In the genomic region with DNA sequence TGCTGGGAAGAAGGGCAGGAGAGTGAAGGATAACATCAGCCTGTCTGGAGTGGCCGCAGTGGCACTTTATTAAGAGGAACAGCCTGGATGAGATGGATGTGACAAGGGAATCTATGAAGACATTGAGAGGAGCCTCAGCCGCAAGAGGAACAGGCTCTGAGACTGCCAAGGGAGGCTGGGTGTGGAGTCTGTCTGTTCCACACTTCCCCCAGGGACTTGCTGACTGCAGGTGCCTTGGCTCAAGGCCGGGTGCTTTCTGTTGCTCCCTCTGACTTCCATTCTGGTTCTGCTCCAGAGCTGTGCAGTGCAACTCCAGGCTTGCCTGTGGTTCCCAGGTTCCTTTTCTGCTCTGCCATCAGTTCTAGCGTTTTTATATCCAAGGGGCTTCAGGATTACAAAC, we compare ENCODE assay signal across 21 cellular contexts. TPM values are rescaled to one million over a fixed set of nuclear protein-coding genes. Genes with fewer than 3 reads are reported as not detected.
A peak's percentile ranks its signal among the peaks of the same experiment; 100 is the strongest.
DNase-seq lines count a peak whose midpoint lies in the region; ATAC-seq, FAIRE-seq and TF ChIP-seq lines count a peak whose summit lies in the region.
"Had no signal": no experiment of that assay in that cellular context is flagged by ENCODE, and none has a peak within 500 bp of the region (broad histone marks: within the 10 kb centered on the region; RNA-seq: fewer than 3 reads in every experiment).

No MANE protein-coding gene starts in this region.

- H3K4me1 ChIP-seq in gastroesophageal sphincter (peaks cover 0 to 12% (median 0%) of the 10 kb centered on the region in 3 donors), gastrocnemius medialis (no peaks in the 10 kb centered on the region), HepG2 (ENCODE audit: insufficient read depth, low read length) (no peaks in the 10 kb centered on the region)

- H3K79me2 ChIP-seq in HepG2 (ENCODE audit: insufficient read depth, low read length): no peaks in the 10 kb centered on the region

- no TSS peak for BruUV-seq in HepG2 (replicated peaks; lab: Mats Ljungman, UMichigan)

- TF ChIP-seq POLR2A in gastroesophageal sphincter (IDR thresholded peaks at IDR 0.05): no peak
- TF ChIP-seq POLR2A in gastrocnemius medialis (IDR thresholded peaks at IDR 0.05): no peak
- TF ChIP-seq POLR2A in HepG2 (IDR thresholded peaks at IDR 0.05; ENCODE audit: insufficient read depth in 1 of 2, low read depth in 2 of 2, low read length in 2 of 2): no peak

- 80% methylated on average over 1 of the region's 4 CpGs; no CpG with 5 or more reads in 1 of the 2 donors for WGBS in gastroesophageal sphincter (ENCODE audit: low coverage in 1 of 2), 2 donors
- WGBS in HepG2 (ENCODE audit: low lambda C conversion rate): 0% methylated on average over 1 of the region's 4 CpGs

- ATAC-seq in gastroesophageal sphincter (peak; percentile 22), gastrocnemius medialis (no peak), HG03045 (IDR thresholded peaks at IDR 0.05; ENCODE audit: unreplicated experiment) (no peak), HepG2 (no peak)
- ATAC-seq: HCT116 had no signal

- CTCF ChIA-PET in HepG2 (lab: Yijun Ruan, JAX; ENCODE audit: low intra/inter-chr PET ratio, low total read pairs): no interaction called here

- H4K20me1 ChIP-seq in HepG2 (ENCODE audit: insufficient read depth, low read length): no peaks in the 10 kb centered on the region

- no peak for TF ChIP-seq EP300 in gastroesophageal sphincter (IDR thresholded peaks at IDR 0.05)
- TF ChIP-seq EP300 in HepG2 (IDR thresholded peaks at IDR 0.05; ENCODE audit: low read depth in 2 of 2, low read length in 2 of 2): no peak
- no peak for TF ChIP-seq EP300 in HepG2 (CRISPR knock-in tag; IDR thresholded peaks at IDR 0.05; ENCODE audit: borderline replicate concordance)

- no peaks in the 10 kb centered on the region for H3K36me3 ChIP-seq in gastroesophageal sphincter
- no peaks in the 10 kb centered on the region for H3K36me3 ChIP-seq in gastrocnemius medialis
- H3K36me3 ChIP-seq in HepG2 (replicated peaks in 1 of 2; ENCODE audit: control insufficient read depth in 1 of 2, insufficient read depth in 2 of 2, low read length in 2 of 2): no peaks in the 10 kb centered on the region

- no peak overlapping the region for H3K27ac ChIP-seq in gastroesophageal sphincter
- H3K27ac ChIP-seq in gastrocnemius medialis: no peak overlapping the region
- no peak overlapping the region for H3K27ac ChIP-seq in HepG2 (ENCODE audit: extremely low read length, insufficient read depth, low read length)
- H3K27ac ChIP-seq: GM23248 had no signal

- TF ChIP-seq RAD21 in HepG2 (CRISPR knock-in tag; IDR thresholded peaks at IDR 0.05): no peak

- H3K4me2 ChIP-seq in HepG2 (ENCODE audit: low read depth, low read length): no peak overlapping the region

- H3K9ac ChIP-seq in HepG2 (ENCODE audit: insufficient read depth, low read depth, low read length): no peak overlapping the region
- H3K9ac ChIP-seq: GM23248 had no signal

- H3K27me3 ChIP-seq in gastroesophageal sphincter (peaks cover 28% of the 10 kb centered on the region), gastrocnemius medialis (peaks cover 5 to 32% (median 18%) of the 10 kb centered on the region in 3 donors), HepG2 (ENCODE audit: control insufficient read depth in 1 of 2, insufficient read depth in 2 of 2, low read length in 2 of 2) (peaks cover 0 to 28% of the 10 kb centered on the region in 2 experiments; a peak in 1 of 5 replicates)

- no peak for FAIRE-seq in HepG2 (lab: Jason Lieb, UNC)
- FAIRE-seq: A204.1, G401.6, GM19239, H54 had no signal

- H3K4me3 ChIP-seq in gastroesophageal sphincter (no peak overlapping the region), gastrocnemius medialis (no peak overlapping the region), HepG2 (replicated peaks in 1 of 3; ENCODE audit: insufficient read depth in 1 of 3, low read depth in 2 of 3, low read length in 3 of 3) (no peak overlapping the region)
- H3K4me3 ChIP-seq: GM23248 had no signal

- no peak overlapping the region for H2AFZ ChIP-seq in HepG2 (ENCODE audit: low read length)
- H2AFZ ChIP-seq: GM23248 had no signal

- POLR2A ChIA-PET in HepG2 (lab: Yijun Ruan, JAX): no interaction called here

- in situ Hi-C loops in gastrocnemius medialis (cut with MboI; ENCODE audit: low sequenced_read_pairs in 4 of 4) (no loop called here), HepG2 (cut with HindIII; ENCODE audit: extremely low pct_ligation_motif_present, low pct_unique_long_range_greater_than_20kb) (no loop called here)

- TF ChIP-seq CTCF in gastroesophageal sphincter (IDR thresholded peaks at IDR 0.05) (no peak), gastrocnemius medialis (IDR thresholded peaks at IDR 0.05 in 4 of 5, conservative IDR thresholded peaks at IDR 0.05 in 1 of 5) (no peak), HepG2 (CRISPR knock-in tag; IDR thresholded peaks at IDR 0.05) (no peak)

- DNase-seq in NCI-H2171 treated with DMSO at 0.1 percent for 48 hours (lab: John Stamatoyannopoulos, UW) (peak; percentile 5), NCI-H2171 (lab: John Stamatoyannopoulos, UW) (no peak), NCI-H446 (lab: John Stamatoyannopoulos, UW) (peak; percentile 0 to 38), gastrocnemius medialis (peak; percentile 5 to 59), iPS-NIHi7 (ENCODE audit: extremely low spot score) (no peak), HepG2 (ENCODE audit: low spot score) (no peak)
- DNase-seq: C1 segment of cervical spinal cord; Calu3; CD4-positive, alpha-beta T cell; DMS153; DMS79 treated with DMSO at 0.1 percent for 48 hours; EL; GM23248 had no signal

- intact Hi-C loops in gastrocnemius medialis (cut with DNase I; ENCODE audit: low total_unique reads) (no loop called here), HepG2 (cut with micrococcal nuclease; ENCODE audit: unreplicated experiment) (no loop called here)

- H3K9me3 ChIP-seq in gastroesophageal sphincter: no peaks in the 10 kb centered on the region
- H3K9me3 ChIP-seq in gastrocnemius medialis: no peaks in the 10 kb centered on the region
- no peaks in the 10 kb centered on the region for H3K9me3 ChIP-seq in HepG2 (ENCODE audit: low read length)

TF ChIP-seq in HepG2, 621 proteins besides CTCF, POLR2A, EP300 and RAD21:
- no peak for TF ChIP-seq TSC22D2 (CRISPR knock-in tag; IDR thresholded peaks at IDR 0.05; ENCODE audit: borderline replicate concordance)
- TF ChIP-seq MXI1 (IDR thresholded peaks at IDR 0.05; ENCODE audit: borderline replicate concordance, low read depth, low read length): no peak
- TF ChIP-seq NFATC3 (CRISPR knock-in tag; IDR thresholded peaks at IDR 0.05): no peak
- no peak for TF ChIP-seq POLR2AphosphoS2 (IDR thresholded peaks at IDR 0.05; ENCODE audit: low read depth, low read length)

RNA-seq across cellular contexts. Expression of a gene that starts 54.5 kb away (rescaled TPM):
- total RNA-seq in gastroesophageal sphincter (under 1 TPM in 2 of 4 donors, not detected in 2; under 0.01 to 0.04 TPM), gastrocnemius medialis (not detected), HepG2 (2016; rRNA removed; fragmentation: Illumina TruSeq; extraction: Trizol) (not detected in 2 replicates)
- not detected in 2 replicates for total RNA-seq in HepG2 (2016; cell fraction: cytosol; rRNA removed; fragmentation: Illumina TruSeq; extraction: Trizol; ENCODE audit: low read depth)
- not detected in 2 replicates for total RNA-seq in HepG2 (2016; cell fraction: insoluble cytoplasmic fraction; rRNA removed; fragmentation: Illumina TruSeq; extraction: Trizol)
- total RNA-seq in HepG2 (2016; cell fraction: membrane; rRNA removed; fragmentation: Illumina TruSeq; extraction: Trizol): not detected in 2 replicates
- total RNA-seq in HepG2 (2016; cell fraction: nucleus; rRNA removed; fragmentation: Illumina TruSeq; extraction: Trizol): not detected in 2 replicates
- polyA plus RNA-seq in HepG2 (2011; rRNA removed): not detected in 2 replicates
- not detected in 2 replicates for polyA plus RNA-seq in HepG2 (2011; cell fraction: cytosol; rRNA removed)
- not detected in 2 replicates for polyA plus RNA-seq in HepG2 (2011; cell fraction: nucleus; rRNA removed)
- polyA plus RNA-seq in HepG2 (2012): not detected in 2 replicates
- polyA plus RNA-seq in HepG2 (2016; cell fraction: cytosol; fragmentation: Illumina TruSeq; extraction: Trizol; ENCODE audit: low read depth): not detected in 2 replicates
- not detected in 2 replicates for polyA plus RNA-seq in HepG2 (2016; cell fraction: insoluble cytoplasmic fraction; fragmentation: Illumina TruSeq; extraction: Trizol; ENCODE audit: low read depth)
- polyA plus RNA-seq in HepG2 (2016; cell fraction: membrane; fragmentation: Illumina TruSeq; extraction: Trizol; ENCODE audit: low read depth): not detected in 2 replicates
- polyA plus RNA-seq in HepG2 (2016; cell fraction: nucleus; fragmentation: Illumina TruSeq; extraction: Trizol; ENCODE audit: insufficient read depth, low read depth): not detected in 2 replicates
- polyA minus RNA-seq in HepG2 (2011; rRNA and poly(A)+ RNA removed; ENCODE audit: low replicate concordance): not detected in 2 replicates
- polyA minus RNA-seq in HepG2 (2011; cell fraction: cytosol; rRNA and poly(A)+ RNA removed): not detected in 2 replicates
- not detected in 2 replicates for polyA minus RNA-seq in HepG2 (2011; cell fraction: nucleus; rRNA and poly(A)+ RNA removed)
- total RNA-seq: GM23248 had no signal
- polyA plus RNA-seq: GM23248, IgD-negative memory B cell had no signal

Comparison
In these comparisons a context has a peak if more than half of its experiments do, and no peak if none do; other contexts are left out.
1. DNase-seq: peak in NCI-H2171 treated with DMSO at 0.1 percent for 48 hours (single experiment), NCI-H446 (2 of 2) and gastrocnemius medialis (2 of 2); none in NCI-H2171 (single experiment), iPS-NIHi7 (single experiment) and HepG2 (single experiment).